ENCODE assay signal across 23 cellular contexts in the genomic region with DNA sequence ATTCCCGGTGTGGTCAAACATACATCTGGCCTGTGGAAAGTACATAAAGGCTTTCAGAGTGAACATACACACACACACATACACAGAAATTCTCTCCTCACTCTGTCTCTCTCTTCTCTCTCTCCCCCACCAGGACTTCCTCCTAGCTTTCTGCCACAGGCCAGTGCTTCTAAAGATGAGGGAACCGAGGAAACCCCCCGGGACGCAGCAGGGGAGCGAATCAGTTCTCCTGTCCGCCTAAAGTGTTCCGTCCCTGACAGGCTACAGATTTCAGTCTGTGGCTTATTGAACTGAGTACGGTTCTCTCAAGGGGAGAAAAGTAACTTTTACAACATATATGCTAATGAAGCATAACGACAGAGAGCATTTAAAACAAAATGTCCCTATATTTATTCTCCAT.
DNase-seq lines count a peak whose midpoint lies in the region; ATAC-seq and TF ChIP-seq lines count a peak whose summit lies in the region.
"Had no signal": no experiment of that assay in that cellular context is flagged by ENCODE, and none has a peak within 500 bp of the region (broad histone marks: within the 10 kb centered on the region; RNA-seq: fewer than 3 reads in every experiment).

No MANE protein-coding gene starts in this region.

- no peaks in the 10 kb centered on the region for H3K9me3 Mint-ChIP-seq in activated naive CD8-positive, alpha-beta T cell (ENCODE audit: low read depth)
- H3K9me3 Mint-ChIP-seq in activated naive CD8-positive, alpha-beta T cell treated with anti-CD3 and anti-CD28 coated beads, Interleukin-2, amount 50 U/mL, for 24 hours, result peaks cover 7% of the 10 kb centered on the region
- H3K9me3 Mint-ChIP-seq in endodermal cell, result peaks cover 15% of the 10 kb centered on the region
- H3K9me3 Mint-ChIP-seq: activated naive CD4-positive, alpha-beta T cell treated with anti-CD3 and anti-CD28 coated beads for 36 hours; dendritic cell treated with granulocyte-macrophage colony-stimulating factor and Interleukin-4, amounts not matched to agents 40 ng/mL and 50 ng/mL, for 4 days had no signal

- no peaks in the 10 kb centered on the region for H3K27me3 Mint-ChIP-seq in activated naive CD8-positive, alpha-beta T cell
- no peaks in the 10 kb centered on the region for H3K27me3 Mint-ChIP-seq in activated naive CD8-positive, alpha-beta T cell treated with anti-CD3 and anti-CD28 coated beads, Interleukin-2, amount 50 U/mL, for 24 hours
- H3K27me3 Mint-ChIP-seq in endodermal cell (ENCODE audit: insufficient read depth), result no peaks in the 10 kb centered on the region
- H3K27me3 Mint-ChIP-seq: dendritic cell treated with granulocyte-macrophage colony-stimulating factor and Interleukin-4, amounts not matched to agents 40 ng/mL and 50 ng/mL, for 4 days had no signal

- H3K4me3 ChIP-seq in OCI-LY3 (ENCODE audit: low read length), result peak overlapping the region; percentile 45
- no peak overlapping the region for H3K4me3 ChIP-seq in endodermal cell (ENCODE audit: low read length)
- no peak overlapping the region for H3K4me3 ChIP-seq in psoas muscle
- no peak overlapping the region for H3K4me3 ChIP-seq in transverse colon
- H3K4me3 ChIP-seq: ascending aorta, lung had no signal

- peak overlapping the region; percentile 68 for H3K4me2 ChIP-seq in OCI-LY3 (ENCODE audit: low read length)
- H3K4me2 ChIP-seq: KMS-11 had no signal

- TF ChIP-seq CTCF in OCI-LY3 (IDR thresholded peaks at IDR 0.05; ENCODE audit: low read depth, low read length), result no peak
- TF ChIP-seq CTCF in endodermal cell (conservative IDR thresholded peaks at IDR 0.05), result no peak
- no peak for TF ChIP-seq CTCF in psoas muscle (IDR thresholded peaks at IDR 0.05)
- no peak for TF ChIP-seq CTCF in transverse colon (IDR thresholded peaks at IDR 0.05)

- H3K27me3 ChIP-seq in OCI-LY3 (ENCODE audit: low read depth, low read length) (peaks cover 19% of the 10 kb centered on the region), endodermal cell (ENCODE audit: control insufficient read depth, insufficient read depth, low read length, poor library complexity, severe bottlenecking) (no peaks in the 10 kb centered on the region), psoas muscle (ENCODE audit: insufficient read depth in 3 of 3, low read length in 2 of 3) (no peaks in the 10 kb centered on the region), transverse colon (no peaks in the 10 kb centered on the region)
- H3K27me3 ChIP-seq: ascending aorta had no signal

- in situ Hi-C loops in transverse colon (cut with MboI; ENCODE audit: low pct_ligation_motif_present in 1 of 4, low pct_unique_long_range_greater_than_20kb in 1 of 4, low sequenced_read_pairs in 3 of 4), result no loop called here

- peaks cover 43% of the 10 kb centered on the region for H3K4me1 Mint-ChIP-seq in activated naive CD8-positive, alpha-beta T cell (ENCODE audit: low read depth)
- H3K4me1 Mint-ChIP-seq in activated naive CD8-positive, alpha-beta T cell treated with anti-CD3 and anti-CD28 coated beads, Interleukin-2, amount 50 U/mL, for 24 hours, result peaks cover 74% of the 10 kb centered on the region
- peaks cover 57% of the 10 kb centered on the region for H3K4me1 Mint-ChIP-seq in endodermal cell

- H3K9ac ChIP-seq in OCI-LY3 (ENCODE audit: low read length) (no peak overlapping the region), endodermal cell (ENCODE audit: extremely low read depth, low read length, poor library complexity, severe bottlenecking) (no peak overlapping the region)
- H3K9ac ChIP-seq: KMS-11 had no signal

- H4K20me1 ChIP-seq in OCI-LY3 (ENCODE audit: insufficient read depth, low read length), result peaks cover 89% of the 10 kb centered on the region

- WGBS in endodermal cell (ENCODE audit: insufficient coverage in 1 of 2, insufficient read length in 1 of 2), 2 experiments, result 85 to 93% methylated on average over 4 to 9 of the region's 9 CpGs
- WGBS in psoas muscle, 3 donors, result 89 to 91% (median 90%) methylated on average over 9 of the region's 9 CpGs
- 67 to 68% methylated on average over 7 to 9 of the region's 9 CpGs for WGBS in transverse colon (ENCODE audit: low coverage in 1 of 2), 2 donors

- H3K9me3 ChIP-seq in OCI-LY3 (ENCODE audit: insufficient read depth, low read length) (no peaks in the 10 kb centered on the region), endodermal cell (ENCODE audit: control insufficient read depth, low read length) (peaks cover 21% of the 10 kb centered on the region), psoas muscle (no peaks in the 10 kb centered on the region), transverse colon (no peaks in the 10 kb centered on the region)
- H3K9me3 ChIP-seq: ascending aorta, Caco-2 had no signal

- H3K79me2 ChIP-seq in OCI-LY3 (ENCODE audit: low read length), result peaks cover 29% of the 10 kb centered on the region

- H3K36me3 ChIP-seq in OCI-LY3 (replicated peaks; ENCODE audit: low read depth, low read length) (peaks cover 2% of the 10 kb centered on the region), endodermal cell (ENCODE audit: control insufficient read depth, insufficient read depth, low read length) (no peaks in the 10 kb centered on the region), psoas muscle (ENCODE audit: insufficient read depth in 1 of 2, low read depth in 1 of 2) (no peaks in the 10 kb centered on the region), transverse colon (no peaks in the 10 kb centered on the region)
- H3K36me3 ChIP-seq: ascending aorta had no signal

- no peak overlapping the region for H3K4me3 Mint-ChIP-seq in activated naive CD8-positive, alpha-beta T cell
- H3K4me3 Mint-ChIP-seq in activated naive CD8-positive, alpha-beta T cell treated with anti-CD3 and anti-CD28 coated beads, Interleukin-2, amount 50 U/mL, for 24 hours, result no peak overlapping the region
- no peak overlapping the region for H3K4me3 Mint-ChIP-seq in endodermal cell
- H3K4me3 Mint-ChIP-seq: activated naive CD4-positive, alpha-beta T cell treated with anti-CD3 and anti-CD28 coated beads for 36 hours; dendritic cell treated with granulocyte-macrophage colony-stimulating factor and Interleukin-4, amounts not matched to agents 40 ng/mL and 50 ng/mL, for 4 days had no signal

- H3K27ac ChIP-seq in OCI-LY3 (ENCODE audit: low read length) (no peak overlapping the region), endodermal cell (ENCODE audit: low read depth, low read length) (no peak overlapping the region), psoas muscle (no peak overlapping the region), transverse colon (no peak overlapping the region)
- H3K27ac ChIP-seq: ascending aorta, KMS-11 had no signal

- DNase-seq in activated naive CD8-positive, alpha-beta T cell treated with anti-CD3 and anti-CD28 coated beads, Interleukin-2, amount 50 U/mL, for 24 hours, result no peak
- DNase-seq in endodermal cell, result no peak
- DNase-seq in psoas muscle, result no peak
- DNase-seq in transverse colon, result no peak
- DNase-seq: activated CD4-positive, alpha-beta T cell treated with anti-CD3 and anti-CD28 coated beads for 48 hours; activated naive CD4-positive, alpha-beta T cell treated with anti-CD3 and anti-CD28 coated beads for 36 hours; activated T-cell treated with anti-CD3 and anti-CD28 coated beads, Interleukin-2, amount 50 U/mL, for 48 hours; Caco-2; caudate nucleus; DMS79 treated with DMSO at 0.1 percent for 48 hours; NCI-H1694 treated with DMSO at 0.1 percent for 48 hours; NCI-H526; stimulated activated CD4-positive, alpha-beta T cell treated with anti-CD3 and anti-CD28 coated beads, Interleukin-15, amount 100 ng/mL, for 24 hours; trophoblast cell had no signal

- H3K36me3 Mint-ChIP-seq in activated naive CD8-positive, alpha-beta T cell, result peaks cover 7% of the 10 kb centered on the region
- peaks cover 12% of the 10 kb centered on the region for H3K36me3 Mint-ChIP-seq in activated naive CD8-positive, alpha-beta T cell treated with anti-CD3 and anti-CD28 coated beads, Interleukin-2, amount 50 U/mL, for 24 hours (ENCODE audit: low read depth)
- H3K36me3 Mint-ChIP-seq in endodermal cell (ENCODE audit: low read depth), result peaks cover 19% of the 10 kb centered on the region

- no peak for TF ChIP-seq EP300 in transverse colon (IDR thresholded peaks at IDR 0.05; ENCODE audit: low read depth)

- no peak for ATAC-seq in activated naive CD8-positive, alpha-beta T cell treated with anti-CD3 and anti-CD28 coated beads, Interleukin-2, amount 50 U/mL, for 24 hours
- ATAC-seq in GM18873 (IDR thresholded peaks at IDR 0.05; ENCODE audit: low FRiP score, unreplicated experiment) (no peak), GM19467 (IDR thresholded peaks at IDR 0.05; ENCODE audit: unreplicated experiment) (no peak), psoas muscle (no peak)

- H2AFZ ChIP-seq in OCI-LY3 (ENCODE audit: low read depth, low read length), result no peak overlapping the region

- intact Hi-C loops in psoas muscle (cut with DNase I) (no loop called here), transverse colon (cut with DNase I; ENCODE audit: low total_unique reads) (no loop called here)

- peak overlapping the region; percentile 36 for H3K27ac Mint-ChIP-seq in activated naive CD8-positive, alpha-beta T cell
- no peak overlapping the region for H3K27ac Mint-ChIP-seq in activated naive CD8-positive, alpha-beta T cell treated with anti-CD3 and anti-CD28 coated beads, Interleukin-2, amount 50 U/mL, for 24 hours
- H3K27ac Mint-ChIP-seq in endodermal cell, result peak overlapping the region; percentile 7
- H3K27ac Mint-ChIP-seq: activated naive CD4-positive, alpha-beta T cell treated with anti-CD3 and anti-CD28 coated beads for 36 hours; dendritic cell treated with granulocyte-macrophage colony-stimulating factor and Interleukin-4, amounts not matched to agents 40 ng/mL and 50 ng/mL, for 4 days; progenitor cell of endocrine pancreas had no signal

- H3K4me1 ChIP-seq in OCI-LY3 (ENCODE audit: low read length) (peaks cover 69% of the 10 kb centered on the region), endodermal cell (ENCODE audit: control insufficient read depth, insufficient read depth, low read length) (peaks cover 19% of the 10 kb centered on the region), psoas muscle (peaks cover 23% of the 10 kb centered on the region), transverse colon (peaks cover 0 to 4% (median 0%) of the 10 kb centered on the region in 4 donors)
- H3K4me1 ChIP-seq: ascending aorta had no signal

- no peak for TF ChIP-seq POLR2A in transverse colon (IDR thresholded peaks at IDR 0.05)
